Comparison of ENCODE assay signal across 17 cellular contexts in the genomic region with DNA sequence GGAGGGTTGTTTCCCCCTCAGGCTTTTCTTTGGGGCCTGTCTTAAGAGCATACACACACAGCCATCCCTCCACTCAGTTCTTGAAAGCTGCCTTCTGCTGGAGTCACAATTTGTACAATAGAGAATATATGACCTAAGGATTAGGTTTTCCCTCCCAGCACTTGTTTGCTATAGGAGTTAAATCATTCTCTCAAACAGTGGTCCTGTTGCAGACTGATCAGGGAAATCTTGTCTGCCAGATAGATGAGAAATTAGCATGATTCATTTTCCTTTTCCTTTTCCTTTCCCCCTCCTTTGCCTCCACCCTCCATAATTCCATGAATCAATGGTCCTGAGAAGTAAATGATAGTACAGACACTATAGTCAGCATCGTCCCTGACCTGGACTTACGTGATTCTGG. TPM values are rescaled to one million over a fixed set of nuclear protein-coding genes. Genes with fewer than 3 reads are reported as not detected.
DNase-seq lines count a peak whose midpoint lies in the region; ATAC-seq and TF ChIP-seq lines count a peak whose summit lies in the region.
"Had no signal": no experiment of that assay in that cellular context is flagged by ENCODE, and none has a peak within 500 bp of the region (broad histone marks: within the 10 kb centered on the region; RNA-seq: fewer than 3 reads in every experiment).

No MANE protein-coding gene starts in this region.

- H3K36me3 ChIP-seq in RWPE2 (ENCODE audit: low read depth), result peaks cover 41% of the 10 kb centered on the region
- H3K36me3 ChIP-seq: prostate gland, thyroid gland had no signal

- DNase-seq in AG09309 (ENCODE audit: low read depth), result no peak
- DNase-seq in RWPE2 (ENCODE audit: low spot score), result no peak
- no peak for DNase-seq in foreskin keratinocyte
- no peak for DNase-seq in osteocyte (ENCODE audit: extremely low spot score, unreplicated experiment)
- DNase-seq in COLO829 (ENCODE audit: low spot score), result no peak
- DNase-seq in DMS 273 (lab: John Stamatoyannopoulos, UW; ENCODE audit: unreplicated experiment), result no peak
- DNase-seq: activated gamma-delta T cell; body of pancreas; effector memory CD8-positive, alpha-beta T cell; NCI-H187; NCI-H510A treated with DMSO at 0.1 percent for 48 hours; stimulated activated CD4-positive, alpha-beta T cell treated with anti-CD3 and anti-CD28 coated beads, Interleukin-1b, Interleukin-23, amount 100 ng/mL, for 48 hours; thyroid gland had no signal

- ATAC-seq in RWPE2 (ENCODE audit: low read depth), result no peak
- ATAC-seq in foreskin keratinocyte, result no peak
- ATAC-seq in GM19455 (IDR thresholded peaks at IDR 0.05; ENCODE audit: unreplicated experiment), result no peak
- no peak for ATAC-seq in HG03442 (IDR thresholded peaks at IDR 0.05; ENCODE audit: unreplicated experiment)
- ATAC-seq: body of pancreas; effector memory CD8-positive, alpha-beta T cell; gastroesophageal sphincter had no signal

- H3K9me3 Mint-ChIP-seq in osteocyte (ENCODE audit: unreplicated experiment), result no peaks in the 10 kb centered on the region
- H3K9me3 Mint-ChIP-seq: effector memory CD8-positive, alpha-beta T cell had no signal

- TF ChIP-seq CTCF in AG09309 (IDR thresholded peaks at IDR 0.05; ENCODE audit: control insufficient read depth, insufficient read depth, low read depth, low read length, missing control alignments), result no peak
- TF ChIP-seq CTCF in RWPE2 (IDR thresholded peaks at IDR 0.05; ENCODE audit: poor library complexity, severe bottlenecking), result no peak
- no peak for TF ChIP-seq CTCF in foreskin keratinocyte (conservative IDR thresholded peaks at IDR 0.05)
- TF ChIP-seq CTCF in osteocyte (IDR thresholded peaks at IDR 0.05), result no peak

- H3K27me3 ChIP-seq in RWPE2 (ENCODE audit: insufficient read depth, poor library complexity, severe bottlenecking) (no peaks in the 10 kb centered on the region), foreskin keratinocyte (no peaks in the 10 kb centered on the region)
- H3K27me3 ChIP-seq: body of pancreas, gastroesophageal sphincter, thyroid gland had no signal

- H3K36me3 Mint-ChIP-seq in osteocyte (ENCODE audit: unreplicated experiment), result peaks cover 29% of the 10 kb centered on the region

- H3K9me3 ChIP-seq in RWPE2 (ENCODE audit: severe bottlenecking), result no peaks in the 10 kb centered on the region
- H3K9me3 ChIP-seq: body of pancreas, gastroesophageal sphincter, prostate gland, thyroid gland had no signal

- peak overlapping the region; percentile 89 for H3K4me3 Mint-ChIP-seq in osteocyte (ENCODE audit: unreplicated experiment)

- H3K27ac ChIP-seq in RWPE2 (ENCODE audit: poor library complexity, severe bottlenecking), result peak overlapping the region; percentile 93
- H3K27ac ChIP-seq in foreskin keratinocyte, result peak overlapping the region; percentile 29
- H3K27ac ChIP-seq: body of pancreas, thyroid gland had no signal

- H3K4me3 ChIP-seq in AG09309 (ENCODE audit: control insufficient read depth, low read depth, low read length) (peak overlapping the region; percentile 4; the same call in 1 of the 2 replicates), RWPE2 (ENCODE audit: severe bottlenecking) (no peak overlapping the region)
- H3K4me3 ChIP-seq: body of pancreas, gastroesophageal sphincter, thyroid gland had no signal

- peaks cover 45% of the 10 kb centered on the region for H3K4me1 ChIP-seq in RWPE2 (ENCODE audit: insufficient read depth, poor library complexity, severe bottlenecking)
- peaks cover 36% of the 10 kb centered on the region for H3K4me1 ChIP-seq in foreskin keratinocyte
- H3K4me1 ChIP-seq: prostate gland had no signal

- H3K27me3 Mint-ChIP-seq in osteocyte (ENCODE audit: unreplicated experiment), result no peaks in the 10 kb centered on the region

- peaks cover 80% of the 10 kb centered on the region for H3K4me1 Mint-ChIP-seq in osteocyte (ENCODE audit: unreplicated experiment)

- H3K27ac Mint-ChIP-seq in osteocyte (ENCODE audit: unreplicated experiment), result peak overlapping the region; percentile 86

RNA-seq across cellular contexts. Expression of gene PRSS23, which starts 3.3 kb away (rescaled TPM):
- total RNA-seq in foreskin keratinocyte (104 and 117 TPM in 2 replicates), osteocyte (545 and 556 TPM in 2 replicates)
- 72.7 and 77.6 TPM in 2 replicates for polyA plus RNA-seq in foreskin keratinocyte
